In genomic region chr4:7903686-7904085, GRCh38 we compare ENCODE assay signal across 13 cellular contexts. TPM values are rescaled to one million over a fixed set of nuclear protein-coding genes. Genes with fewer than 3 reads are reported as not detected.
DNase-seq lines count a peak whose midpoint lies in the region; TF ChIP-seq lines count a peak whose summit lies in the region.
"Had no signal": no experiment of that assay in that cellular context is flagged by ENCODE, and none has a peak within 500 bp of the region (broad histone marks: within the 10 kb centered on the region; RNA-seq: fewer than 3 reads in every experiment).

No MANE protein-coding gene starts in this region.

- H3K9me3 ChIP-seq in smooth muscle cell (replicated peaks; ENCODE audit: low read depth): no peaks in the 10 kb centered on the region
- H3K9me3 ChIP-seq: SJSA1 had no signal

- H3F3A ChIP-seq in smooth muscle cell (ENCODE audit: low read depth): peaks cover 13% of the 10 kb centered on the region

- H3K27ac Mint-ChIP-seq in HFFc6: peak overlapping the region; percentile 91
- H3K27ac Mint-ChIP-seq: activated CD4-positive, alpha-beta memory T cell treated with anti-CD3 and anti-CD28 coated beads, Interleukin-2, amount 10 ng/mL, durations not matched to agents 7 days and 5 days; activated T-helper 2 cell treated with anti-CD3 and anti-CD28 coated beads, Interferon-gamma antibody, Interleukin-2, Interleukin-4, amounts not matched to agents 10 μg/mL and 5 μg/mL and 100 μg/mL, durations not matched to agents 14 hours and 24 hours and 36 hours had no signal

- H3K79me2 ChIP-seq in smooth muscle cell (ENCODE audit: low read depth): peaks cover 92% of the 10 kb centered on the region

- H4K20me1 ChIP-seq in smooth muscle cell (ENCODE audit: low read depth): peaks cover 88% of the 10 kb centered on the region

- peak overlapping the region; percentile 16; the same call in 1 of the 2 replicates for H3K4me3 ChIP-seq in WI38 (ENCODE audit: low read depth, low read length)
- H3K4me3 ChIP-seq in smooth muscle cell: no peak overlapping the region
- H3K4me3 ChIP-seq: SJSA1 had no signal

- no peaks in the 10 kb centered on the region; the same call in none of the 2 replicates for H3K27me3 Mint-ChIP-seq in HFFc6 (ENCODE audit: insufficient read depth)
- H3K27me3 Mint-ChIP-seq: activated CD4-positive, alpha-beta memory T cell treated with anti-CD3 and anti-CD28 coated beads, Interleukin-2, amount 10 ng/mL, durations not matched to agents 7 days and 5 days; CD4-positive, CD25-positive, alpha-beta regulatory T cell had no signal

- no peak overlapping the region for H2AFZ ChIP-seq in smooth muscle cell (ENCODE audit: low read depth)

- H3K36me3 Mint-ChIP-seq in HFFc6 (ENCODE audit: low read depth): peaks cover 48% of the 10 kb centered on the region
- H3K36me3 Mint-ChIP-seq: CD4-positive, CD25-positive, alpha-beta regulatory T cell had no signal

- H3K9ac ChIP-seq in smooth muscle cell (ENCODE audit: low read depth): no peak overlapping the region

- no peaks in the 10 kb centered on the region for H3K9me3 Mint-ChIP-seq in HFFc6
- H3K9me3 Mint-ChIP-seq: activated CD4-positive, alpha-beta memory T cell treated with anti-CD3 and anti-CD28 coated beads, Interleukin-2, amount 10 ng/mL, durations not matched to agents 7 days and 5 days; activated T-helper 2 cell treated with anti-CD3 and anti-CD28 coated beads, Interferon-gamma antibody, Interleukin-2, Interleukin-4, amounts not matched to agents 10 μg/mL and 5 μg/mL and 100 μg/mL, durations not matched to agents 14 hours and 24 hours and 36 hours; CD4-positive, CD25-positive, alpha-beta regulatory T cell had no signal

- H3K27ac ChIP-seq in smooth muscle cell (ENCODE audit: low read depth): peak overlapping the region; percentile 65
- H3K27ac ChIP-seq: SJSA1 had no signal

- DNase-seq in HFFc6: peak; percentile 33
- DNase-seq in fibroblast of peridontal ligament (ENCODE audit: extremely low read depth): peak; percentile 51
- no peak for DNase-seq in smooth muscle cell (lab: John Stamatoyannopoulos, UW; ENCODE audit: unreplicated experiment)
- DNase-seq in mesenteric fat pad (ENCODE audit: low spot score): no peak
- no peak for DNase-seq in GM10266 (ENCODE audit: extremely low spot score)
- no peak for DNase-seq in activated T-cell treated with anti-CD3 and anti-CD28 coated beads for 4 hours
- no peak for DNase-seq in inferior parietal cortex (ENCODE audit: extremely low spot score)
- DNase-seq: activated CD4-positive, alpha-beta memory T cell treated with anti-CD3 and anti-CD28 coated beads, Interleukin-2, amount 10 ng/mL, durations not matched to agents 7 days and 5 days; CD4-positive, CD25-positive, alpha-beta regulatory T cell; NCI-H2081 treated with DMSO at 0.1 percent for 48 hours had no signal

- peak overlapping the region; percentile 16 for H3K4me2 ChIP-seq in smooth muscle cell

- peak overlapping the region; percentile 74 for H3K4me3 Mint-ChIP-seq in HFFc6
- H3K4me3 Mint-ChIP-seq: activated CD4-positive, alpha-beta memory T cell treated with anti-CD3 and anti-CD28 coated beads, Interleukin-2, amount 10 ng/mL, durations not matched to agents 7 days and 5 days; CD4-positive, CD25-positive, alpha-beta regulatory T cell had no signal

- no peaks in the 10 kb centered on the region for H3K36me3 ChIP-seq in smooth muscle cell (ENCODE audit: low read depth)

- peaks cover 18% of the 10 kb centered on the region for H3K4me1 ChIP-seq in smooth muscle cell (ENCODE audit: low read depth)

- 82% methylated on average over 4 of the region's 4 CpGs for WGBS in smooth muscle cell (ENCODE audit: low lambda C conversion rate)

- TF ChIP-seq CTCF in HFFc6 (IDR thresholded peaks at IDR 0.05) (no peak), WI38 (IDR thresholded peaks at IDR 0.05; ENCODE audit: low read depth, low read length) (no peak), smooth muscle cell (IDR thresholded peaks at IDR 0.05; ENCODE audit: borderline replicate concordance, insufficient read depth, poor library complexity, severe bottlenecking) (no peak), GM10266 (IDR thresholded peaks at IDR 0.05; ENCODE audit: control insufficient read depth, insufficient read depth, low read depth, missing control alignments) (no peak)

- H3K27me3 ChIP-seq in smooth muscle cell (ENCODE audit: low read depth): no peaks in the 10 kb centered on the region
- H3K27me3 ChIP-seq: SJSA1 had no signal

- peaks cover 97% of the 10 kb centered on the region for H3K4me1 Mint-ChIP-seq in HFFc6 (ENCODE audit: low read depth)

RNA-seq across cellular contexts. Expression of gene AFAP1, which starts 36.0 kb away (rescaled TPM):
- 100 to 1,000 TPM in 5 of 6 experiments, 10 to 100 TPM in 1; 99.7 to 116 (median 107) TPM for total RNA-seq in HFFc6 (2021; fragmentation: NEBNext Ultra II Directional; extraction: Animal tissue kit (Norgen Biotek cat#: 25700))
- total RNA-seq in smooth muscle cell: 17.9 and 24.8 TPM in 2 replicates
- polyA plus RNA-seq in smooth muscle cell: 12.6 and 15.8 TPM in 2 replicates
- 33.9 TPM for total RNA-seq in mesenteric fat pad

Comparison
In these comparisons a context has a peak if more than half of its experiments do, and no peak if none do; other contexts are left out.
1. DNase-seq: peak in HFFc6 (single experiment) and fibroblast of peridontal ligament (single experiment); none in smooth muscle cell (single experiment), mesenteric fat pad (single experiment), GM10266 (single experiment), activated T-cell treated with anti-CD3 and anti-CD28 coated beads for 4 hours (single experiment) and inferior parietal cortex (single experiment).